31 cellular contexts compared by ENCODE assay signal in the genomic region with DNA sequence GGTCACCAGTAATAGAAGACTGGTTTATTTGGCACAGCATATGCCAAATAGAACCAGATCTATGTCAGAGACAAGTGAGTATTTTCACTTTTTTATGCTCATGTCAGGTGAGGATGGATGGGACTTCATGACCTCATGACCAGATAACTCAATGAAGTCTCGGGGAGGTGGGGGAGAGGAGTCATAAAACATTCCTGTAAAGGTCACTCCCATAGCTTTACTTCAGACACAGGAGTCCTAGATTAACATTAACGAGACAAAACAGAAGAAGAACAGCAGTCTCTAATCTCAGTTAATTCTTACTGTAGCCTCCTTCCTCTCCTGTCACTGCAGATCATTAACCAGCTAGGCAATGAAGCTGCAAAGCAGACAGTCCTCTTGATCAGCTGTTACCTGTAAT. TPM values are rescaled to one million over a fixed set of nuclear protein-coding genes. Genes with fewer than 3 reads are reported as not detected.
"Had no signal": no experiment of that assay in that cellular context is flagged by ENCODE, and none has a peak within 500 bp of the region (broad histone marks: within the 10 kb centered on the region; RNA-seq: fewer than 3 reads in every experiment).

No MANE protein-coding gene starts in this region.

- H3K4me2 ChIP-seq: KMS-11, PC-9 had no signal

- H3K4me3 ChIP-seq: adrenal gland, body of pancreas, breast epithelium, PC-9 had no signal

- H3K4me1 ChIP-seq: body of pancreas, breast epithelium had no signal

- H3K9ac ChIP-seq: KMS-11 had no signal

- H3K27ac ChIP-seq: adrenal gland, body of pancreas, breast epithelium, KMS-11, PC-9, RWPE1, WERI-Rb-1 had no signal

- H3K36me3 ChIP-seq: adrenal gland, breast epithelium, WERI-Rb-1 had no signal

- H2AFZ ChIP-seq: PC-9 had no signal

- DNase-seq: activated CD4-positive, alpha-beta memory T cell treated with anti-CD3 and anti-CD28 coated beads, Interleukin-2, amount 10 ng/mL, durations not matched to agents 7 days and 5 days; activated CD4-positive, alpha-beta T cell treated with anti-CD3 and anti-CD28 coated beads for 1 hour; activated CD4-positive, alpha-beta T cell treated with anti-CD3 and anti-CD28 coated beads for 48 hours; activated CD4-positive, CD25-positive, alpha-beta regulatory T cell; activated CD8-positive, alpha-beta memory T cell treated with anti-CD3 and anti-CD28 coated beads for 24 hours; activated gamma-delta T cell; activated naive CD4-positive, alpha-beta T cell treated with anti-CD3 and anti-CD28 coated beads for 36 hours; activated T-cell treated with anti-CD3 and anti-CD28 coated beads, Interleukin-2, amount 50 U/mL, for 24 hours; adrenal gland; body of pancreas; MM.1S; MV-4-11; NCI-H1092; NCI-H1436 treated with DMSO at 0.1 percent for 48 hours; NCI-H1694 treated with DMSO at 0.1 percent for 48 hours; NCI-H2029; NCI-H510A; NCI-H526; NCI-H748 treated with DMSO at 0.1 percent for 48 hours; NK-92 treated with Interleukin-12 subunit alpha and Interleukin-12 subunit beta, amount 100 ng/mL, for 24 hours; PC-9; SIG-M5; SW 1271; T1000; WERI-Rb-1 had no signal

- H3K9me3 ChIP-seq: adrenal gland, body of pancreas, breast epithelium had no signal

- H3K27me3 ChIP-seq: adrenal gland, body of pancreas, breast epithelium had no signal

RNA-seq across cellular contexts. Expression of a gene that starts 11.2 kb away (rescaled TPM):
- total RNA-seq: LHCN-M2; PC-9; SK-MEL-5; T-helper 2 cell treated with Interferon-gamma antibody and Interleukin-4, amounts not matched to agents 100 ng/mL and 5 ng/mL, for 36 hours had no signal
